ENCODE assay signal across 10 cellular contexts in the genomic region with DNA sequence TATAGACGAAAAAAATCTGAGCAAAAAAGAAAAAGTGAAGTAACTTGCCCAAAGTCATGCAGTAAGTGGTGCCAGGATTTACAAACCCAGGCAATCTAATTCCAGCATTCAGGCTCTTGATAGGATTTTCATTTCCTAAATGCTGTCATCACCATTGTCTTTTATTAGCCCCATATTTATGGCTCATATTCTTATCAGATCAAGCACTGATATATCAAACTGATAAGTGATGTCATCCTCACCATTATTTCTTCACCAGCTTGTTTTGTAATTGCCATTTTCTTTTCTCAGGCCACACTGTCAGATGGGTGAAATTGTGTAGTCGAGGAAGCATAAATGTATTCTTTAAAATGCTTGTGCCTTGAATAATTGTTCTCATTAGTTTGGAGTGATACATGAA. TPM values are rescaled to one million over a fixed set of nuclear protein-coding genes. Genes with fewer than 3 reads are reported as not detected.
A peak's percentile ranks its signal among the peaks of the same experiment; 100 is the strongest.
DNase-seq lines count a peak whose midpoint lies in the region; ATAC-seq and TF ChIP-seq lines count a peak whose summit lies in the region.
"Had no signal": no experiment of that assay in that cellular context is flagged by ENCODE, and none has a peak within 500 bp of the region (broad histone marks: within the 10 kb centered on the region; RNA-seq: fewer than 3 reads in every experiment).

No MANE protein-coding gene starts in this region.

- H2AFZ ChIP-seq in osteoblast (ENCODE audit: low read length), result no peak overlapping the region

- H3K4me1 ChIP-seq in osteoblast (ENCODE audit: insufficient read depth, low read length) (peaks cover 11% of the 10 kb centered on the region), left ventricle myocardium inferior (peaks cover 23% of the 10 kb centered on the region)

- H3K4me3 Mint-ChIP-seq in T-helper 1 cell treated with Interleukin-12 subunit alpha and Interleukin-12 subunit beta and Interleukin-4 antibody, amounts not matched to agents 30 μg/mL and 1 μg/mL, for 36 hours, result peak overlapping the region; percentile 89
- H3K4me3 Mint-ChIP-seq in brain, result peak overlapping the region; percentile 85 to 92 (median 88)

- TF ChIP-seq POLR2A in NB4 (IDR thresholded peaks at IDR 0.05; ENCODE audit: extremely low read depth, insufficient read length), result no peak

- H3K27me3 ChIP-seq in osteoblast (ENCODE audit: insufficient read depth, low read length) (no peaks in the 10 kb centered on the region), left ventricle myocardium inferior (ENCODE audit: low read depth) (no peaks in the 10 kb centered on the region)

- TF ChIP-seq CTCF in NB4 (IDR thresholded peaks at IDR 0.05; ENCODE audit: low read depth, low read length), result no peak
- no peak for TF ChIP-seq CTCF in brain (conservative IDR thresholded peaks at IDR 0.05)
- TF ChIP-seq CTCF in osteoblast (IDR thresholded peaks at IDR 0.05; ENCODE audit: extremely low read depth, low read depth, low read length), result no peak
- no peak for TF ChIP-seq CTCF in omental fat pad (IDR thresholded peaks at IDR 0.05)
- TF ChIP-seq CTCF in left ventricle myocardium inferior (IDR thresholded peaks at IDR 0.05; ENCODE audit: borderline replicate concordance), result no peak

- H3K36me3 ChIP-seq in osteoblast (ENCODE audit: insufficient read depth, low read length), result no peaks in the 10 kb centered on the region
- H3K36me3 ChIP-seq in left ventricle myocardium inferior, result peaks cover 22% of the 10 kb centered on the region

- ATAC-seq in omental fat pad (ENCODE audit: low FRiP score), result no peak
- no peak for ATAC-seq in HG03039 (IDR thresholded peaks at IDR 0.05; ENCODE audit: unreplicated experiment)

- no peaks in the 10 kb centered on the region for H3K9me3 Mint-ChIP-seq in T-helper 1 cell treated with Interleukin-12 subunit alpha and Interleukin-12 subunit beta and Interleukin-4 antibody, amounts not matched to agents 30 μg/mL and 1 μg/mL, for 36 hours
- no peaks in the 10 kb centered on the region for H3K9me3 Mint-ChIP-seq in brain

- H4K20me1 ChIP-seq in osteoblast (ENCODE audit: insufficient read depth, low read length), result no peaks in the 10 kb centered on the region

- intact Hi-C loops in left ventricle myocardium inferior (cut with micrococcal nuclease), result no loop called here

- H3K27ac Mint-ChIP-seq in T-helper 1 cell treated with Interleukin-12 subunit alpha and Interleukin-12 subunit beta and Interleukin-4 antibody, amounts not matched to agents 30 μg/mL and 1 μg/mL, for 36 hours, result peak overlapping the region; percentile 89
- peak overlapping the region in 4 of 5 experiments; percentile 13 to 92 (median 87) for H3K27ac Mint-ChIP-seq in brain

- H3K4me1 Mint-ChIP-seq in T-helper 1 cell treated with Interleukin-12 subunit alpha and Interleukin-12 subunit beta and Interleukin-4 antibody, amounts not matched to agents 30 μg/mL and 1 μg/mL, for 36 hours (ENCODE audit: low read depth), result peaks cover 28% of the 10 kb centered on the region
- peaks cover 30% of the 10 kb centered on the region for H3K4me1 Mint-ChIP-seq in brain

- peaks cover 12% of the 10 kb centered on the region for H3K79me2 ChIP-seq in osteoblast (ENCODE audit: insufficient read depth, low read length)

- H3K27ac ChIP-seq in osteoblast (ENCODE audit: low read depth, low read length) (peak overlapping the region; percentile 81), left ventricle myocardium inferior (replicated peaks) (no peak overlapping the region)

- peak overlapping the region; percentile 87 for H3K4me2 ChIP-seq in osteoblast (ENCODE audit: insufficient read depth, low read length)

- H3K9me3 ChIP-seq in osteoblast (ENCODE audit: low read depth, low read length) (no peaks in the 10 kb centered on the region), left ventricle myocardium inferior (replicated peaks) (no peaks in the 10 kb centered on the region)

- H3K36me3 Mint-ChIP-seq in T-helper 1 cell treated with Interleukin-12 subunit alpha and Interleukin-12 subunit beta and Interleukin-4 antibody, amounts not matched to agents 30 μg/mL and 1 μg/mL, for 36 hours (ENCODE audit: low read depth), result peaks cover 10% of the 10 kb centered on the region
- H3K36me3 Mint-ChIP-seq in brain, result no peaks in the 10 kb centered on the region

- DNase-seq in T-helper 1 cell (no peak), NB4 (ENCODE audit: low read depth) (no peak), osteoblast (ENCODE audit: insufficient read length, low spot score, missing footprints) (no peak), omental fat pad (ENCODE audit: low spot score) (no peak), left ventricle myocardium inferior (no peak)
- DNase-seq: central memory CD4-positive, alpha-beta T cell; NCI-H1092 had no signal

- H3K4me3 ChIP-seq in NB4 (ENCODE audit: low read depth, low read length), result peak overlapping the region; percentile 88
- H3K4me3 ChIP-seq in osteoblast (ENCODE audit: insufficient read depth, low read length), result no peak overlapping the region
- H3K4me3 ChIP-seq in left ventricle myocardium inferior, result no peak overlapping the region

- H3K27me3 Mint-ChIP-seq in T-helper 1 cell treated with Interleukin-12 subunit alpha and Interleukin-12 subunit beta and Interleukin-4 antibody, amounts not matched to agents 30 μg/mL and 1 μg/mL, for 36 hours (ENCODE audit: low read depth), result no peaks in the 10 kb centered on the region
- H3K27me3 Mint-ChIP-seq in brain, result no peaks in the 10 kb centered on the region

RNA-seq across cellular contexts. Expression of a gene that starts 1.3 kb away (rescaled TPM):
- 39.5 TPM for polyA plus RNA-seq in brain (ENCODE audit: insufficient read depth, low read depth, low replicate concordance)
- total RNA-seq in osteoblast, result 17.4 and 17.7 TPM in 2 replicates
- total RNA-seq in omental fat pad, result 10 to 100 TPM in 3 of 4 donors, 1 to 10 TPM in 1; 7.1 to 18.3 (median 15.7) TPM
- 37.6 TPM for total RNA-seq in left ventricle myocardium inferior

RNA-seq across cellular contexts. Expression of a gene that starts 1.9 kb away (rescaled TPM):
- 0.36 TPM for polyA plus RNA-seq in brain (ENCODE audit: insufficient read depth, low read depth, low replicate concordance)
- total RNA-seq in osteoblast (under 0.01 TPM in 2 replicates), omental fat pad (1 to 10 TPM in 1 of 4 donors, under 1 TPM in 3; 0.19 to 1.3 (median 0.39) TPM), left ventricle myocardium inferior (0.19 TPM)
